In genomic region chr7:72265071-72265470, GRCh38 we compare ENCODE assay signal across 25 cellular contexts.
"Had no signal": no experiment of that assay in that cellular context is flagged by ENCODE, and none has a peak within 500 bp of the region (broad histone marks: within the 10 kb centered on the region; RNA-seq: fewer than 3 reads in every experiment).

No MANE protein-coding gene starts in this region.

- H3K4me3 ChIP-seq: left lung, lower lobe of right lung, pancreas, prostate gland, skin epidermis, thyroid gland, uterus had no signal

- H3K9me3 ChIP-seq: lower lobe of right lung, pancreas, prostate gland, thyroid gland, uterus had no signal

- H3K27me3 ChIP-seq: left lung, pancreas, thyroid gland, uterus had no signal

- H3K27ac ChIP-seq: left lung, lower lobe of right lung, pancreas, prostate gland, skin epidermis, thyroid gland, uterus had no signal

- H3K4me1 ChIP-seq: left lung, lower lobe of right lung, pancreas, prostate gland, thyroid gland, uterus had no signal

- H3K36me3 ChIP-seq: left lung, lower lobe of right lung, pancreas, prostate gland, thyroid gland, uterus had no signal

- FAIRE-seq: islet of Langerhans, kidney, pancreas had no signal

- DNase-seq: hippocampal formation; immature natural killer cell; kidney; left colon; left lung; lower lobe of right lung; mammary epithelial cell; naive B cell; natural killer cell; nucleus accumbens; pancreas; posterior cingulate gyrus; retina; right cardiac atrium; stimulated activated CD4-positive, alpha-beta T cell treated with anti-CD3 and anti-CD28 coated beads, Interleukin-12 subunit alpha, Interleukin-12 subunit beta, amount 100 ng/mL, for 4 hours; stimulated activated CD4-positive, alpha-beta T cell treated with anti-CD3 and anti-CD28 coated beads, Interleukin-15, amount 100 ng/mL, for 24 hours; stimulated activated CD4-positive, alpha-beta T cell treated with anti-CD3 and anti-CD28 coated beads, Interleukin-4, amount 100 ng/mL, for 24 hours; stimulated activated naive CD4-positive, alpha-beta T cell treated with Interleukin-2 at 50 U/mL for 16 hours; stimulated activated naive CD8-positive, alpha-beta T cell treated with anti-CD3 and anti-CD28 coated beads, Interleukin-15, amount 100 ng/mL, for 72 hours; substantia nigra; thyroid gland; uterus had no signal
